Comparison of ENCODE assay signal across 10 cellular contexts in the genomic region with DNA sequence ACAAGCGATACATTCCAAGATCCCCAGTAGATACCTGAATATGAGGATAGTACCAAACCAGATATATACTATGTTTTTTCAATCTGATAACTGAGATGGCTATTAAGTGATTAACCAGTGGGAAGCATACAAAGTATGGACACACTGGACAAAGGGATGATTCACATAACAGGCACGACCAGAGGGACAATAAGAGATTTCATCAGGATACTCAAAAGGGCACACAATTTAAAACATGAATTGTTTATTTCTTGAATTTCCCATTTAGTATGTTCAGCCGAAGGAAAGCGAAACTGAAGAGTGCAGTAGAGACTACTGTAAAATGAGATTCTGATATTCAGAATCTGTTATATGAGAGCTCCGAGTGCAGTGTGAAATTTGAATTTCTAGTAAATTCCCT. TPM values are rescaled to one million over a fixed set of nuclear protein-coding genes. Genes with fewer than 3 reads are reported as not detected.
DNase-seq lines count a peak whose midpoint lies in the region; ATAC-seq, FAIRE-seq and TF ChIP-seq lines count a peak whose summit lies in the region.
"Had no signal": no experiment of that assay in that cellular context is flagged by ENCODE, and none has a peak within 500 bp of the region (broad histone marks: within the 10 kb centered on the region; RNA-seq: fewer than 3 reads in every experiment).

No MANE protein-coding gene starts in this region.

- no peaks in the 10 kb centered on the region for H3K36me3 Mint-ChIP-seq in neural crest cell (ENCODE audit: low read depth)

- intact Hi-C loops in gastrocnemius medialis (cut with DNase I; ENCODE audit: low total_unique reads) = no loop called here

- H3K4me1 ChIP-seq in gastrocnemius medialis = peaks cover 45 to 59% of the 10 kb centered on the region in 2 donors

- DNase-seq in GM18507 (ENCODE audit: extremely low spot score, insufficient read length, low read depth) (no peak), neural crest cell (ENCODE audit: low read depth, low spot score) (no peak), NCI-H1436 treated with DMSO at 0.1 percent for 48 hours (lab: John Stamatoyannopoulos, UW) (no peak), gastrocnemius medialis (no peak), NCI-H774 (lab: John Stamatoyannopoulos, UW) (no peak)
- DNase-seq: sigmoid colon had no signal

- peak overlapping the region; percentile 67 for H3K27ac ChIP-seq in angular gyrus (ENCODE audit: low read depth, low read length)
- no peak overlapping the region for H3K27ac ChIP-seq in gastrocnemius medialis
- H3K27ac ChIP-seq: sigmoid colon had no signal

- FAIRE-seq in GM18507 (lab: Jason Lieb, UNC) = peak; percentile 24
- FAIRE-seq: keratinocyte had no signal

- no peak for TF ChIP-seq POLR2A in gastrocnemius medialis (IDR thresholded peaks at IDR 0.05)

- TF ChIP-seq CTCF in neural crest cell (conservative IDR thresholded peaks at IDR 0.05) (no peak), gastrocnemius medialis (IDR thresholded peaks at IDR 0.05 in 4 of 5, conservative IDR thresholded peaks at IDR 0.05 in 1 of 5) (no peak)

- no peak overlapping the region for H3K4me3 Mint-ChIP-seq in neural crest cell

- no peaks in the 10 kb centered on the region for H3K36me3 ChIP-seq in gastrocnemius medialis
- H3K36me3 ChIP-seq: sigmoid colon had no signal

- H3K9me3 Mint-ChIP-seq in neural crest cell = no peaks in the 10 kb centered on the region

- no peaks in the 10 kb centered on the region for H3K27me3 ChIP-seq in gastrocnemius medialis
- H3K27me3 ChIP-seq: sigmoid colon had no signal

- no peaks in the 10 kb centered on the region for H3K9me3 ChIP-seq in gastrocnemius medialis
- H3K9me3 ChIP-seq: sigmoid colon had no signal

- no peaks in the 10 kb centered on the region for H3K27me3 Mint-ChIP-seq in neural crest cell (ENCODE audit: low read depth)

- peak overlapping the region; percentile 13 for H3K27ac Mint-ChIP-seq in neural crest cell (ENCODE audit: unreplicated experiment)

- peak overlapping the region in 1 of 4 donors; percentile 1 for H3K4me3 ChIP-seq in gastrocnemius medialis
- H3K4me3 ChIP-seq: sigmoid colon had no signal

- in situ Hi-C loops in gastrocnemius medialis (cut with MboI; ENCODE audit: low sequenced_read_pairs in 4 of 4) = no loop called here

- H3K4me1 Mint-ChIP-seq in neural crest cell = peaks cover 39% of the 10 kb centered on the region

- ATAC-seq in HG03442 (IDR thresholded peaks at IDR 0.05; ENCODE audit: unreplicated experiment) = peak; percentile 21
- no peak for ATAC-seq in HG03159 (IDR thresholded peaks at IDR 0.05; ENCODE audit: unreplicated experiment)
- no peak for ATAC-seq in gastrocnemius medialis

RNA-seq across cellular contexts. Expression of gene ZZZ3, which starts 10.6 kb away (rescaled TPM):
- total RNA-seq in neural crest cell (52.4 and 57.7 TPM in 2 replicates), gastrocnemius medialis (10 to 100 TPM; 26.8 to 45.8 (median 37.3) TPM)
